Comparison of ENCODE assay signal across 28 cellular contexts in genomic region chrX:19375546-19375945, GRCh38. TPM values are rescaled to one million over a fixed set of nuclear protein-coding genes. Genes with fewer than 3 reads are reported as not detected.
DNase-seq lines count a peak whose midpoint lies in the region; ATAC-seq, FAIRE-seq and TF ChIP-seq lines count a peak whose summit lies in the region.
"Had no signal": no experiment of that assay in that cellular context is flagged by ENCODE, and none has a peak within 500 bp of the region (broad histone marks: within the 10 kb centered on the region; RNA-seq: fewer than 3 reads in every experiment).

No MANE protein-coding gene starts in this region.

- no peaks in the 10 kb centered on the region; the same call in 1 of the 2 replicates for H3K27me3 ChIP-seq in H7 (ENCODE audit: control insufficient read depth, insufficient read depth, low read length)
- H3K27me3 ChIP-seq in K562 (ENCODE audit: control insufficient read depth in 2 of 2, insufficient read depth in 2 of 2, low read length in 2 of 2): peaks cover 5 to 67% of the 10 kb centered on the region in 2 experiments; a peak in 4 of 5 replicates
- peaks cover 8% of the 10 kb centered on the region for H3K27me3 ChIP-seq in osteoblast (ENCODE audit: insufficient read depth, low read length)
- H3K27me3 ChIP-seq in spleen (replicated peaks in 1 of 7): no peaks in the 10 kb centered on the region
- H3K27me3 ChIP-seq: BE2C, BLaER1 had no signal

- TF ChIP-seq RAD21 in K562 (CRISPR knock-in tag; conservative IDR thresholded peaks at IDR 0.05 in 1 of 2, IDR thresholded peaks at IDR 0.05 in 1 of 2): no peak

- H3K36me3 ChIP-seq in H7 (replicated peaks; ENCODE audit: control insufficient read depth, insufficient read depth, low read length): no peaks in the 10 kb centered on the region
- no peaks in the 10 kb centered on the region for H3K36me3 ChIP-seq in K562 (ENCODE audit: control insufficient read depth, insufficient read depth, low read length)
- H3K36me3 ChIP-seq in osteoblast (ENCODE audit: insufficient read depth, low read length): no peaks in the 10 kb centered on the region
- H3K36me3 ChIP-seq in spleen: no peaks in the 10 kb centered on the region
- H3K36me3 ChIP-seq: BE2C had no signal

- H2AFZ ChIP-seq in K562 (ENCODE audit: low read depth, low read length) (no peak overlapping the region), osteoblast (ENCODE audit: low read length) (no peak overlapping the region)

- peaks cover 5% of the 10 kb centered on the region for H3K4me1 Mint-ChIP-seq in activated naive CD8-positive, alpha-beta T cell treated with anti-CD3 and anti-CD28 coated beads, Interleukin-2, amount 50 U/mL, for 24 hours

- no peaks in the 10 kb centered on the region for H3K36me3 Mint-ChIP-seq in activated naive CD8-positive, alpha-beta T cell treated with anti-CD3 and anti-CD28 coated beads, Interleukin-2, amount 50 U/mL, for 24 hours (ENCODE audit: low read depth)
- H3K36me3 Mint-ChIP-seq: CD14-positive monocyte; CD4-positive, alpha-beta memory T cell; CD4-positive, CD25-positive, alpha-beta regulatory T cell had no signal

- no peak overlapping the region for H3K27ac Mint-ChIP-seq in activated naive CD8-positive, alpha-beta T cell treated with anti-CD3 and anti-CD28 coated beads, Interleukin-2, amount 50 U/mL, for 24 hours
- H3K27ac Mint-ChIP-seq: CD14-positive monocyte; CD4-positive, alpha-beta memory T cell; CD4-positive, CD25-positive, alpha-beta regulatory T cell had no signal

- no peak for TF ChIP-seq CTCF in K562 (IDR thresholded peaks at IDR 0.05 in 2 of 3, conservative IDR thresholded peaks at IDR 0.05 in 1 of 3; ENCODE audit: insufficient read depth in 2 of 3, low read depth in 1 of 3, low read length in 3 of 3)
- no peak for TF ChIP-seq CTCF in osteoblast (IDR thresholded peaks at IDR 0.05; ENCODE audit: extremely low read depth, low read depth, low read length)
- no peak for TF ChIP-seq CTCF in spleen (IDR thresholded peaks at IDR 0.05 in 8 of 11, conservative IDR thresholded peaks at IDR 0.05 in 3 of 11)

- H3K27me3 Mint-ChIP-seq in activated naive CD8-positive, alpha-beta T cell treated with anti-CD3 and anti-CD28 coated beads, Interleukin-2, amount 50 U/mL, for 24 hours: peaks cover 1% of the 10 kb centered on the region

- no peak overlapping the region for H3K4me3 ChIP-seq in H7 (ENCODE audit: insufficient read depth, low read depth, low read length)
- H3K4me3 ChIP-seq in K562: no peak overlapping the region
- no peak overlapping the region for H3K4me3 ChIP-seq in osteoblast (ENCODE audit: insufficient read depth, low read length)
- H3K4me3 ChIP-seq in spleen: no peak overlapping the region
- H3K4me3 ChIP-seq: BLaER1, GM12878 had no signal

- H4K20me1 ChIP-seq in K562 (replicated peaks; ENCODE audit: control insufficient read depth, insufficient read depth, low read length) (no peaks in the 10 kb centered on the region), osteoblast (ENCODE audit: insufficient read depth, low read length) (no peaks in the 10 kb centered on the region)
- H4K20me1 ChIP-seq: BLaER1 had no signal

- no peak for FAIRE-seq in K562 (lab: Jason Lieb, UNC)
- FAIRE-seq: A204.1, GM12878, GM12892, GM18507 had no signal

- in situ Hi-C loops in K562 (cut with MboI): loop anchor here (10.0 kb wide), 1 partner anchor 149 kb away; no protein-coding TSS in a partner anchor

- H3K9me3 ChIP-seq in K562 (replicated peaks; ENCODE audit: control insufficient read depth, insufficient read depth, low read depth, low read length) (no peaks in the 10 kb centered on the region), osteoblast (ENCODE audit: low read depth, low read length) (no peaks in the 10 kb centered on the region), spleen (peaks cover 0 to 3% (median 0%) of the 10 kb centered on the region in 8 donors)
- H3K9me3 ChIP-seq: BE2C, BLaER1 had no signal

- H3K4me3 Mint-ChIP-seq in activated naive CD8-positive, alpha-beta T cell treated with anti-CD3 and anti-CD28 coated beads, Interleukin-2, amount 50 U/mL, for 24 hours: no peak overlapping the region
- H3K4me3 Mint-ChIP-seq: CD14-positive monocyte; CD4-positive, alpha-beta memory T cell; CD4-positive, CD25-positive, alpha-beta regulatory T cell had no signal

- H3K27ac ChIP-seq in K562 (ENCODE audit: extremely low read depth, low read depth, low read length) (no peak overlapping the region), osteoblast (ENCODE audit: low read depth, low read length) (no peak overlapping the region), spleen (no peak overlapping the region)
- H3K27ac ChIP-seq: BLaER1 had no signal

- H3K9me3 Mint-ChIP-seq in activated naive CD8-positive, alpha-beta T cell treated with anti-CD3 and anti-CD28 coated beads, Interleukin-2, amount 50 U/mL, for 24 hours: no peaks in the 10 kb centered on the region
- H3K9me3 Mint-ChIP-seq: CD4-positive, alpha-beta memory T cell; CD4-positive, CD25-positive, alpha-beta regulatory T cell; CD8-positive, alpha-beta memory T cell had no signal

- whole genome bisulfite sequencing in K562 (ENCODE audit: insufficient coverage, low coverage, missing lambda C conversion rate): 5% methylated on average over 7 of the region's 8 CpGs
- 66 to 88% (median 74%) methylated on average over 3 to 8 of the region's 8 CpGs for WGBS in spleen, 5 donors

- ATAC-seq in K562 (peak; percentile 33; the same call in 2 of the 3 replicates), HG03460 (IDR thresholded peaks at IDR 0.05; ENCODE audit: unreplicated experiment) (no peak)
- no peak for ATAC-seq in activated naive CD8-positive, alpha-beta T cell treated with anti-CD3 and anti-CD28 coated beads, Interleukin-2, amount 50 U/mL, for 24 hours
- ATAC-seq: GM12878 had no signal

- no peak overlapping the region for H3K9ac ChIP-seq in K562 (ENCODE audit: insufficient read depth in 1 of 2, low read depth in 2 of 2, low read length in 2 of 2)
- H3K9ac ChIP-seq: BLaER1 had no signal

- CTCF ChIA-PET in K562 (lab: Yijun Ruan, JAX; ENCODE audit: low intra/inter-chr PET ratio): no interaction called here

- H3K4me1 ChIP-seq in K562 (replicated peaks in 1 of 2; ENCODE audit: control insufficient read depth in 2 of 2, insufficient read depth in 2 of 2, low read length in 2 of 2) (no peaks in the 10 kb centered on the region), osteoblast (ENCODE audit: insufficient read depth, low read length) (peaks cover 4% of the 10 kb centered on the region), spleen (peaks cover 0 to 14% (median 2%) of the 10 kb centered on the region in 6 donors)
- H3K4me1 ChIP-seq: BE2C had no signal

- no TSS peak for BruUV-seq in K562 (replicated peaks; lab: Mats Ljungman, UMichigan)

- POLR2A ChIA-PET in K562 (lab: Yijun Ruan, JAX): interaction anchor here (0.5 kb wide), 1 partner anchor 13 kb away, joined by 3 read pairs; no protein-coding TSS in a partner anchor

- DNase-seq in H7 (peak; percentile 13), K562 (ENCODE audit: extremely low read depth in 1 of 4, low spot score in 3 of 4) (no peak), osteoblast (ENCODE audit: insufficient read length, low spot score, missing footprints) (peak; percentile 49), spleen (peak; percentile 75), pons (ENCODE audit: low spot score) (no peak)
- no peak for DNase-seq in activated naive CD8-positive, alpha-beta T cell treated with anti-CD3 and anti-CD28 coated beads, Interleukin-2, amount 50 U/mL, for 24 hours
- DNase-seq: 8988T; ACHN; BE2C; C1 segment of cervical spinal cord; CD4-positive, alpha-beta memory T cell; CD4-positive, CD25-positive, alpha-beta regulatory T cell; CD8-positive, alpha-beta memory T cell; COR-L47; DMS 273 treated with DMSO at 0.1 percent for 48 hours; DMS153; DMS53; DMS79; DND-41; EL; GDM1 had no signal

- TF ChIP-seq POLR2A in K562 (conservative IDR thresholded peaks at IDR 0.05) (no peak), spleen (IDR thresholded peaks at IDR 0.05) (no peak)

- intact Hi-C loops in K562 (cut with micrococcal nuclease) (loop anchor here (10.0 kb wide), 1 partner anchor 509 kb away; the partner anchor contains the start of gene SH3KBP1), spleen (cut with DNase I; ENCODE audit: low total_unique reads) (loop anchor here (10.0 kb wide), 1 partner anchor 149 kb away; no protein-coding TSS in a partner anchor)

- H3K4me2 ChIP-seq in K562 (ENCODE audit: insufficient read depth, low read length) (no peak overlapping the region), osteoblast (ENCODE audit: insufficient read depth, low read length) (no peak overlapping the region)
- H3K4me2 ChIP-seq: BLaER1 had no signal

- H3K79me2 ChIP-seq in K562 (ENCODE audit: control insufficient read depth, insufficient read depth, low read length) (no peaks in the 10 kb centered on the region), osteoblast (ENCODE audit: insufficient read depth, low read length) (no peaks in the 10 kb centered on the region)

- H3K9me1 ChIP-seq in K562 (ENCODE audit: control insufficient read depth, insufficient read depth, low read length): no peaks in the 10 kb centered on the region

- no peak for TF ChIP-seq EP300 in K562 (IDR thresholded peaks at IDR 0.05; ENCODE audit: low read length)

TF ChIP-seq in K562, 482 proteins besides CTCF, POLR2A, EP300 and RAD21 (continues in another document):
- no peak for TF ChIP-seq JUND (IDR thresholded peaks at IDR 0.05; ENCODE audit: borderline replicate concordance, low read depth, low read length)
- TF ChIP-seq JUND (tag; IDR thresholded peaks at IDR 0.05; ENCODE audit: borderline replicate concordance, low read depth, low read length): no peak

RNA-seq across cellular contexts. Expression of gene PDHA1, which starts 31.8 kb away (rescaled TPM):
- total RNA-seq in H7 (2014; rRNA removed; shearing (Covaris generic)): 237 and 271 TPM in 2 replicates
- total RNA-seq in K562 (2011; cell fraction: chromatin; rRNA removed; ENCODE audit: low replicate concordance): 161 and 253 TPM in 2 replicates
- total RNA-seq in K562 (2011; cell fraction: nucleolus; rRNA removed): 59.4 and 72.5 TPM in 2 replicates
- total RNA-seq in K562 (2011; cell fraction: nucleoplasm; rRNA removed): 126 and 135 TPM in 2 replicates
- total RNA-seq in K562 (2014; rRNA removed) (363 and 407 TPM in 2 replicates), K562 (2014; rRNA removed; fragmentation: Illumina TruSeq; extraction: Trizol) (384 and 424 TPM in 2 replicates), K562 (2015; rRNA removed; fragmentation: Illumina TruSeq; extraction: Trizol) (345 and 352 TPM in 2 replicates), K562 (2021) (425 and 446 TPM in 2 replicates), osteoblast (26.4 and 35.7 TPM in 2 replicates), spleen (100 to 1,000 TPM in 2 of 7 donors, 10 to 100 TPM in 5; 47.5 to 114 (median 89.2) TPM)
- polyA plus RNA-seq in K562 (2011; rRNA removed) (504 and 540 TPM in 2 replicates), K562 (2014; fragmentation: Illumina TruSeq; extraction: Trizol) (468 and 487 TPM in 2 replicates), K562 (2014; fragmentation: Nextera tagmentation; extraction: Ambion mirVana) (100 to 1,000 TPM; 463 to 882 TPM), K562 (2014; rRNA removed) (430 and 588 TPM in 2 replicates), spleen (100 to 1,000 TPM in 1 of 3 donors, 10 to 100 TPM in 2; 88.8 to 112 (median 89.3) TPM)
- 193 and 286 TPM in 2 replicates for polyA plus RNA-seq in K562 (2011; cell fraction: cytosol; rRNA removed)
- polyA plus RNA-seq in K562 (2011; cell fraction: nucleus; rRNA removed): 301 and 409 TPM in 2 replicates
- 168 and 315 TPM in 2 replicates for polyA plus RNA-seq in K562 (2012)
- 413 and 418 TPM in 2 replicates for polyA minus RNA-seq in K562 (2011; rRNA and poly(A)+ RNA removed)
- 113 and 115 TPM in 2 replicates for polyA minus RNA-seq in K562 (2011; cell fraction: cytosol; rRNA and poly(A)+ RNA removed)
- polyA minus RNA-seq in K562 (2011; cell fraction: nucleus; rRNA and poly(A)+ RNA removed): 27.2 and 64.5 TPM in 2 replicates

Comparison
In these comparisons a context has a peak if more than half of its experiments do, and no peak if none do; other contexts are left out.
1. DNase-seq: peak in H7 (single experiment), osteoblast (single experiment) and spleen (single experiment); none in K562 (0 of 4), pons (single experiment) and activated naive CD8-positive, alpha-beta T cell treated with anti-CD3 and anti-CD28 coated beads, Interleukin-2, amount 50 U/mL, for 24 hours (single experiment).